In the genomic region with DNA sequence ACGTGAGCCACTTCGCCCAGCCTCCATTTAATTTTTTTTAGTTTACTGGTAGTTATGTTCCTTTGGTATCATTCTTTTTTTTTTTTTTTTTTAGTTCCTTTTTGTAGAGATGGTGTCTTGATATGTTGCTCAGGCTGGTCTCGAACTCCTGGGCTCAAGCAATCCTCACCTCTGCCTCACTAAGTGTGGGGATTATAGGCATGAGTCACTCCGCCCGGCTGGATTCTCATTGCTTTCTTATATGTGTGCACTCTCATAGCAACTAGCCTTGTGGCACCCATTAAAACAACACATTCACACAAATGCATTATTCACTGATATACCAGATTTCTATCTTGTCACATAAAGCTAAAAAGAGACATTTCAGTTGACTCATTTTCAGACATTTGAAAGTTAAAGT, we compare ENCODE assay signal across 1 cellular context.
TF ChIP-seq lines count a peak whose summit lies in the region.

No MANE protein-coding gene starts in this region.

TF ChIP-seq in IMR-90, 13 proteins besides CTCF, POLR2A, EP300 and RAD21:
- TF ChIP-seq, protein P1, sequence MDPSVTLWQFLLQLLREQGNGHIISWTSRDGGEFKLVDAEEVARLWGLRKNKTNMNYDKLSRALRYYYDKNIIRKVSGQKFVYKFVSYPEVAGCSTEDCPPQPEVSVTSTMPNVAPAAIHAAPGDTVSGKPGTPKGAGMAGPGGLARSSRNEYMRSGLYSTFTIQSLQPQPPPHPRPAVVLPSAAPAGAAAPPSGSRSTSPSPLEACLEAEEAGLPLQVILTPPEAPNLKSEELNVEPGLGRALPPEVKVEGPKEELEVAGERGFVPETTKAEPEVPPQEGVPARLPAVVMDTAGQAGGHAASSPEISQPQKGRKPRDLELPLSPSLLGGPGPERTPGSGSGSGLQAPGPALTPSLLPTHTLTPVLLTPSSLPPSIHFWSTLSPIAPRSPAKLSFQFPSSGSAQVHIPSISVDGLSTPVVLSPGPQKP (IDR thresholded peaks at IDR 0.05; ENCODE audit: borderline replicate concordance, low read depth, low read length), result no peak
- TF ChIP-seq FOS (IDR thresholded peaks at IDR 0.05; ENCODE audit: low read depth, low read length), result 0 out of 2 replicates have a peak, but pooled peaks have one; percentile 40
